8 cellular contexts compared by ENCODE assay signal in the genomic region with DNA sequence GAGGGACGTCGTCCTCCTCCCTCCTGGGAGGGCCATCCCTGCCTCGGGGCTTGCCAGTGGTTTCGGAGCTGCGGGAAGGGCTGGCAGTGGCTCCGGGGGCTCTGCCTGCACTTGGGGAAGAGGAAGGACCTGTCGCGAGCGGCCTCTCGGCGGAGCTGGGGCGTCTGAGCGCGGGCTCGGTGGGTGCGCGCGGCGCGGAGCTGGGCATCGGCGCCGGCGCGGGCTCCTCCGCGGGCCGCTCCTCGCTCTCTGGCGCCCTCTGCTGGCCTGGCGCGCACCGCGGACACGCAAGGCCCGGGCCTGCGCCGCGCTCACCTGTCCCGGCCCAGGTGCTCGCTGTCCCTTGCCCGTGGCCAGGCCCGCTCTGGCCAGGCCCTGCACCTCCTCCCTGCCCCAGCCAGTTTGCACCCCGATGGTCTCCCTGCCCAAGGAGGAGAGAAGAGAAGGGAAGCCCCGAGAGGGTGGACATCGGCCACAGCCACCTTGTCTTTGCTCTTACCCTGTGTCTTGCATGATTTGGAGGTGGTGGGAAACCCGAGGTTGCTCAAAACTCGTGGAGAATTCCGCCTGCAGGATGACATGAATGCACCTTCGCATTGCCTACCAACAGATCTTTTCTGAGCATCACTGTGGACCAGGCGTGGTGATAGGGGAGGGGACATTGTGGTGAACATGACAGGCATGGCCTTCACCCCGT.
A peak's percentile ranks its signal among the peaks of the same experiment; 100 is the strongest.
DNase-seq lines count a peak whose midpoint lies in the region; FAIRE-seq and TF ChIP-seq lines count a peak whose summit lies in the region.
"Not testable (repeated sequence)": the region's sequence is repeated elsewhere in the genome, so short reads cannot be mapped to it uniquely, and the experiment has no call there.

No MANE protein-coding gene starts in this region.

- H3K9ac ChIP-seq in colonic mucosa (ENCODE audit: low read depth in 2 of 2, low read length in 2 of 2), result not testable (repeated sequence)

- peak overlapping the region; percentile 44; the same call in 1 of the 2 replicates for H3K4me2 ChIP-seq in PC-9

- H3K9me2 ChIP-seq in PC-9 (ENCODE audit: insufficient read depth), result not testable (repeated sequence)

- H3K36me3 ChIP-seq in PC-9 (ENCODE audit: low read depth); colonic mucosa: not testable (repeated sequence)

- H3K79me2 ChIP-seq in PC-9 (ENCODE audit: low read depth), result not testable (repeated sequence)

- H3K4me3 Mint-ChIP-seq in progenitor cell of endocrine pancreas (ENCODE audit: low read depth), result peak overlapping the region; percentile 57
- H3K4me3 Mint-ChIP-seq in stimulated activated naive CD8-positive, alpha-beta T cell treated with anti-CD3 and anti-CD28 coated beads, Interleukin-15, Interleukin-2, amounts not matched to agents 100 ng/mL and 50 ng/mL, for 24 hours, result peak overlapping the region; percentile 53

- H3K27me3 ChIP-seq in PC-9 (ENCODE audit: insufficient read depth, low read depth), result peaks cover 22% of the 10 kb centered on the region
- H3K27me3 ChIP-seq in colonic mucosa, result not testable (repeated sequence)

- not testable (repeated sequence) for H3F3A ChIP-seq in PC-9 (ENCODE audit: insufficient read depth, low read depth)

- not testable (repeated sequence) for H3K36me3 Mint-ChIP-seq in progenitor cell of endocrine pancreas (ENCODE audit: insufficient read depth); stimulated activated naive CD8-positive, alpha-beta T cell treated with anti-CD3 and anti-CD28 coated beads, Interleukin-15, Interleukin-2, amounts not matched to agents 100 ng/mL and 50 ng/mL, for 24 hours (ENCODE audit: low read depth)

- H3K4me3 ChIP-seq in Jurkat, Clone E6-1 (ENCODE audit: low read length), result peak overlapping the region; percentile 49
- not testable (repeated sequence) for H3K4me3 ChIP-seq in PC-9
- H3K4me3 ChIP-seq in colonic mucosa (peak overlapping the region; percentile 23), iPS-18c (ENCODE audit: insufficient read depth, low read depth, low read length) (peak overlapping the region; percentile 70)

- intact Hi-C loops in PC-9 (cut with micrococcal nuclease; ENCODE audit: unreplicated experiment), result not testable (repeated sequence)
- intact Hi-C loops in colonic mucosa (cut with DNase I), result loop anchor here (10.0 kb wide), 1 partner anchor 123 kb away; no protein-coding TSS in a partner anchor

- DNase-seq in D721Med (ENCODE audit: insufficient read length, low spot score) (peak; percentile 46), PC-9 (peak in 1 of 2 experiments; percentile 57), colonic mucosa (peak; percentile 27), progenitor cell of endocrine pancreas (ENCODE audit: low spot score, unreplicated experiment) (peak; percentile 55)
- peak; percentile 15 for DNase-seq in Jurkat, Clone E6-1 (ENCODE audit: low read depth, low spot score)
- DNase-seq in activated CD8-positive, alpha-beta memory T cell treated with anti-CD3 and anti-CD28 coated beads, Interleukin-2, amount 50 U/mL, for 4 hours, result peak; percentile 75

- not testable (repeated sequence) for BruUV-seq in PC-9 (replicated peaks; lab: Mats Ljungman, UMichigan)

- not testable (repeated sequence) for H3K27ac Mint-ChIP-seq in progenitor cell of endocrine pancreas; stimulated activated naive CD8-positive, alpha-beta T cell treated with anti-CD3 and anti-CD28 coated beads, Interleukin-15, Interleukin-2, amounts not matched to agents 100 ng/mL and 50 ng/mL, for 24 hours

- POLR2A ChIA-PET in PC-9 (lab: Charles Lee; ENCODE audit: unreplicated experiment), result not testable (repeated sequence)

- H2AFZ ChIP-seq in PC-9, result not testable (repeated sequence)

- TF ChIP-seq CTCF in D721Med (IDR thresholded peaks at IDR 0.05; ENCODE audit: insufficient read depth, missing control alignments) (peak; percentile 67), PC-9 (conservative IDR thresholded peaks at IDR 0.05) (peak; percentile 49; the same call in 1 of the 2 replicates), colonic mucosa (IDR thresholded peaks at IDR 0.05) (peak; percentile 62), progenitor cell of endocrine pancreas (IDR thresholded peaks at IDR 0.05; ENCODE audit: unreplicated experiment) (peak; percentile 71)

- peaks cover 40% of the 10 kb centered on the region for H3K27me3 Mint-ChIP-seq in progenitor cell of endocrine pancreas
- peaks cover 37% of the 10 kb centered on the region for H3K27me3 Mint-ChIP-seq in stimulated activated naive CD8-positive, alpha-beta T cell treated with anti-CD3 and anti-CD28 coated beads, Interleukin-15, Interleukin-2, amounts not matched to agents 100 ng/mL and 50 ng/mL, for 24 hours

- not testable (repeated sequence) for H3K27ac ChIP-seq in PC-9, colonic mucosa

- CTCF ChIA-PET in PC-9 (lab: Charles Lee), result not testable (repeated sequence)

- not testable (repeated sequence) for H3K9me3 ChIP-seq in PC-9 (ENCODE audit: insufficient read depth, low read depth); colonic mucosa; iPS-18c (ENCODE audit: control insufficient read depth, insufficient read depth, low read length)

- not testable (repeated sequence) for H3K9me3 Mint-ChIP-seq in progenitor cell of endocrine pancreas (ENCODE audit: low read depth); stimulated activated naive CD8-positive, alpha-beta T cell treated with anti-CD3 and anti-CD28 coated beads, Interleukin-15, Interleukin-2, amounts not matched to agents 100 ng/mL and 50 ng/mL, for 24 hours

- FAIRE-seq in D721Med (lab: Jason Lieb, UNC), result not testable (repeated sequence)

- H3K4me1 ChIP-seq in PC-9 (replicated peaks; ENCODE audit: insufficient read depth); colonic mucosa: not testable (repeated sequence)

- not testable (repeated sequence) for H4K20me1 ChIP-seq in PC-9 (ENCODE audit: insufficient read depth)

- H3K4me1 Mint-ChIP-seq in progenitor cell of endocrine pancreas (ENCODE audit: low read depth); stimulated activated naive CD8-positive, alpha-beta T cell treated with anti-CD3 and anti-CD28 coated beads, Interleukin-15, Interleukin-2, amounts not matched to agents 100 ng/mL and 50 ng/mL, for 24 hours (ENCODE audit: low read depth): not testable (repeated sequence)
